ENCODE assay signal across 21 cellular contexts in genomic region chr2:212722046-212722445, GRCh38.
A peak's percentile ranks its signal among the peaks of the same experiment; 100 is the strongest.
DNase-seq lines count a peak whose midpoint lies in the region; TF ChIP-seq lines count a peak whose summit lies in the region.
"Had no signal": no experiment of that assay in that cellular context is flagged by ENCODE, and none has a peak within 500 bp of the region (broad histone marks: within the 10 kb centered on the region; RNA-seq: fewer than 3 reads in every experiment).

No MANE protein-coding gene starts in this region.

- peak; percentile 20 for DNase-seq in mammary epithelial cell
- no peak for DNase-seq in MCF 10A (ENCODE audit: unreplicated experiment)
- no peak for DNase-seq in epithelial cell of prostate (ENCODE audit: low read depth, low spot score)
- DNase-seq in smooth muscle cell (lab: John Stamatoyannopoulos, UW; ENCODE audit: unreplicated experiment), result no peak
- DNase-seq in NCI-H2227 treated with DMSO at 0.1 percent for 48 hours (lab: John Stamatoyannopoulos, UW), result no peak
- DNase-seq in stimulated activated CD4-positive, alpha-beta T cell treated with anti-CD3 and anti-CD28 coated beads, Interleukin-1b, Interleukin-23, amount 100 ng/mL, for 48 hours, result no peak
- no peak for DNase-seq in vagina (ENCODE audit: extremely low spot score in 2 of 2)
- DNase-seq: AML-193; BE2C; CD4-positive, alpha-beta T cell; CD8-positive, alpha-beta memory T cell; DMS 273 treated with DMSO at 0.1 percent for 48 hours; DMS79; GDM1; GOT3; HFFc6 had no signal

- no peak for TF ChIP-seq POLR2A in vagina (IDR thresholded peaks at IDR 0.05)

- intact Hi-C loops in mammary epithelial cell (cut with micrococcal nuclease) (no loop called here), MCF 10A (cut with micrococcal nuclease) (no loop called here), vagina (cut with DNase I) (no loop called here)

- H3K27me3 ChIP-seq in mammary epithelial cell (ENCODE audit: insufficient read depth, low read length), result no peaks in the 10 kb centered on the region
- H3K27me3 ChIP-seq in smooth muscle cell (ENCODE audit: low read depth), result no peaks in the 10 kb centered on the region
- H3K27me3 ChIP-seq in vagina, result no peaks in the 10 kb centered on the region
- H3K27me3 ChIP-seq: BE2C; BLaER1 treated with 17β-estradiol and CSF1 and Interleukin-3, amounts not matched to agents 10 nM and 100 nM had no signal

- no peaks in the 10 kb centered on the region for H3K36me3 Mint-ChIP-seq in MCF 10A (ENCODE audit: insufficient read depth, unreplicated experiment)
- H3K36me3 Mint-ChIP-seq: CD14-positive monocyte; CD8-positive, alpha-beta memory T cell had no signal

- H2AFZ ChIP-seq in mammary epithelial cell (ENCODE audit: low read depth, low read length), result no peak overlapping the region
- H2AFZ ChIP-seq in smooth muscle cell (ENCODE audit: low read depth), result no peak overlapping the region

- TF ChIP-seq CTCF in mammary epithelial cell (conservative IDR thresholded peaks at IDR 0.05 in 1 of 2, IDR thresholded peaks at IDR 0.05 in 1 of 2; ENCODE audit: extremely low read depth in 1 of 2, insufficient read depth in 1 of 2, low read depth in 1 of 2, low read length in 2 of 2), result no peak
- no peak for TF ChIP-seq CTCF in MCF 10A (IDR thresholded peaks at IDR 0.05; ENCODE audit: unreplicated experiment)
- no peak for TF ChIP-seq CTCF in smooth muscle cell (IDR thresholded peaks at IDR 0.05; ENCODE audit: borderline replicate concordance, insufficient read depth, poor library complexity, severe bottlenecking)
- TF ChIP-seq CTCF in vagina (IDR thresholded peaks at IDR 0.05), result no peak

- no peaks in the 10 kb centered on the region for H4K20me1 ChIP-seq in mammary epithelial cell (ENCODE audit: insufficient read depth, low read length)
- H4K20me1 ChIP-seq in smooth muscle cell (ENCODE audit: low read depth), result no peaks in the 10 kb centered on the region
- H4K20me1 ChIP-seq: BLaER1 treated with 17β-estradiol and CSF1 and Interleukin-3, amounts not matched to agents 10 nM and 100 nM had no signal

- H3K4me1 ChIP-seq in mammary epithelial cell (ENCODE audit: insufficient read depth, low read length), result peaks cover 9% of the 10 kb centered on the region
- no peaks in the 10 kb centered on the region for H3K4me1 ChIP-seq in smooth muscle cell (ENCODE audit: low read depth)
- no peaks in the 10 kb centered on the region for H3K4me1 ChIP-seq in vagina
- H3K4me1 ChIP-seq: BE2C; BLaER1 treated with 17β-estradiol and CSF1 and Interleukin-3, amounts not matched to agents 10 nM and 100 nM; HAP-1 had no signal

- in situ Hi-C loops in mammary epithelial cell (cut with MboI; ENCODE audit: low sequenced_read_pairs in 2 of 2), result no loop called here

- WGBS in mammary epithelial cell (ENCODE audit: low coverage, missing lambda C conversion rate), result 94% methylated on average over 1 of the region's 1 CpG
- WGBS in smooth muscle cell (ENCODE audit: low lambda C conversion rate), result 87% methylated on average over 1 of the region's 1 CpG

- POLR2A ChIA-PET in MCF 10A (lab: Yijun Ruan, JAX), result no interaction called here

- H3K27me3 Mint-ChIP-seq in MCF 10A (ENCODE audit: insufficient read depth, unreplicated experiment), result no peaks in the 10 kb centered on the region
- H3K27me3 Mint-ChIP-seq: CD4-positive, alpha-beta T cell; CD8-positive, alpha-beta memory T cell had no signal

- no peaks in the 10 kb centered on the region for H3K79me2 ChIP-seq in mammary epithelial cell (ENCODE audit: insufficient read depth, low read length)
- no peaks in the 10 kb centered on the region for H3K79me2 ChIP-seq in smooth muscle cell (ENCODE audit: low read depth)

- dilution Hi-C loops in mammary epithelial cell (cut with HindIII; ENCODE audit: low sequenced_read_pairs), result no loop called here

- no peak overlapping the region for H3K4me3 Mint-ChIP-seq in MCF 10A (ENCODE audit: unreplicated experiment)
- H3K4me3 Mint-ChIP-seq: CD14-positive monocyte; CD4-positive, alpha-beta T cell; CD8-positive, alpha-beta memory T cell; HFFc6 had no signal

- peaks cover 7% of the 10 kb centered on the region for H3K9me3 Mint-ChIP-seq in MCF 10A (ENCODE audit: unreplicated experiment)

- H3K4me1 Mint-ChIP-seq in MCF 10A (ENCODE audit: insufficient read depth, unreplicated experiment), result peaks cover 8% of the 10 kb centered on the region
- H3K4me1 Mint-ChIP-seq: CD14-positive monocyte had no signal

- no TSS peak for BruUV-seq in mammary epithelial cell (replicated peaks; lab: Mats Ljungman, UMichigan)
- no TSS peak for BruUV-seq in MCF 10A (replicated peaks; lab: Mats Ljungman, UMichigan)

- H3K9ac ChIP-seq in mammary epithelial cell (ENCODE audit: insufficient read depth, low read length) (no peak overlapping the region), smooth muscle cell (ENCODE audit: low read depth) (no peak overlapping the region)
- H3K9ac ChIP-seq: BLaER1 treated with 17β-estradiol and CSF1 and Interleukin-3, amounts not matched to agents 10 nM and 100 nM had no signal

- H3K4me2 ChIP-seq in mammary epithelial cell (ENCODE audit: insufficient read depth, low read depth, low read length), result no peak overlapping the region
- no peak overlapping the region for H3K4me2 ChIP-seq in smooth muscle cell
- H3K4me2 ChIP-seq: BLaER1 treated with 17β-estradiol and CSF1 and Interleukin-3, amounts not matched to agents 10 nM and 100 nM had no signal

- no peak overlapping the region for H3K27ac Mint-ChIP-seq in MCF 10A (ENCODE audit: low read depth, unreplicated experiment)
- H3K27ac Mint-ChIP-seq: CD14-positive monocyte; CD4-positive, alpha-beta T cell; HFFc6 had no signal

- H3K4me3 ChIP-seq in mammary epithelial cell (replicated peaks in 1 of 3; ENCODE audit: insufficient read depth in 1 of 3, low read depth in 2 of 3, low read length in 3 of 3) (no peak overlapping the region), smooth muscle cell (no peak overlapping the region), vagina (no peak overlapping the region)
- H3K4me3 ChIP-seq: BLaER1 treated with 17β-estradiol and CSF1 and Interleukin-3, amounts not matched to agents 10 nM and 100 nM; GM12878; HAP-1 had no signal

- CTCF ChIA-PET in mammary epithelial cell (lab: Charles Lee; ENCODE audit: low non-redundant PET), result no interaction called here
- CTCF ChIA-PET in MCF 10A (lab: Yijun Ruan, JAX), result interaction anchor here (0.7 to 1.4 kb wide), 2 partner anchors 9 to 183 kb away, joined by 3 to 6 read pairs; no protein-coding TSS in a partner anchor

- H3K27ac ChIP-seq in mammary epithelial cell (ENCODE audit: insufficient read depth, low read depth, low read length) (no peak overlapping the region), epithelial cell of prostate (peak overlapping the region; percentile 44), smooth muscle cell (ENCODE audit: low read depth) (peak overlapping the region; percentile 69), vagina (no peak overlapping the region)
- H3K27ac ChIP-seq: 22Rv1; BLaER1 treated with 17β-estradiol and CSF1 and Interleukin-3, amounts not matched to agents 10 nM and 100 nM had no signal

- H3F3A ChIP-seq in smooth muscle cell (ENCODE audit: low read depth), result no peaks in the 10 kb centered on the region

- H3K9me3 ChIP-seq in mammary epithelial cell (replicated peaks; ENCODE audit: insufficient read depth, low read length), result no peaks in the 10 kb centered on the region
- no peaks in the 10 kb centered on the region for H3K9me3 ChIP-seq in smooth muscle cell (replicated peaks; ENCODE audit: low read depth)
- H3K9me3 ChIP-seq in vagina, result no peaks in the 10 kb centered on the region
- H3K9me3 ChIP-seq: BE2C, HAP-1 had no signal

- H3K36me3 ChIP-seq in mammary epithelial cell (ENCODE audit: insufficient read depth, low read length), result no peaks in the 10 kb centered on the region
- no peaks in the 10 kb centered on the region for H3K36me3 ChIP-seq in smooth muscle cell (ENCODE audit: low read depth)
- no peaks in the 10 kb centered on the region for H3K36me3 ChIP-seq in vagina
- H3K36me3 ChIP-seq: BE2C; BLaER1 treated with 17β-estradiol and CSF1 and Interleukin-3, amounts not matched to agents 10 nM and 100 nM; HAP-1 had no signal

Comparison
In these comparisons a context has a peak if more than half of its experiments do, and no peak if none do; other contexts are left out.
1. H3K27ac ChIP-seq: peak in epithelial cell of prostate (single experiment) and smooth muscle cell (single experiment); none in mammary epithelial cell (single experiment) and vagina (single experiment).